In the genomic region with DNA sequence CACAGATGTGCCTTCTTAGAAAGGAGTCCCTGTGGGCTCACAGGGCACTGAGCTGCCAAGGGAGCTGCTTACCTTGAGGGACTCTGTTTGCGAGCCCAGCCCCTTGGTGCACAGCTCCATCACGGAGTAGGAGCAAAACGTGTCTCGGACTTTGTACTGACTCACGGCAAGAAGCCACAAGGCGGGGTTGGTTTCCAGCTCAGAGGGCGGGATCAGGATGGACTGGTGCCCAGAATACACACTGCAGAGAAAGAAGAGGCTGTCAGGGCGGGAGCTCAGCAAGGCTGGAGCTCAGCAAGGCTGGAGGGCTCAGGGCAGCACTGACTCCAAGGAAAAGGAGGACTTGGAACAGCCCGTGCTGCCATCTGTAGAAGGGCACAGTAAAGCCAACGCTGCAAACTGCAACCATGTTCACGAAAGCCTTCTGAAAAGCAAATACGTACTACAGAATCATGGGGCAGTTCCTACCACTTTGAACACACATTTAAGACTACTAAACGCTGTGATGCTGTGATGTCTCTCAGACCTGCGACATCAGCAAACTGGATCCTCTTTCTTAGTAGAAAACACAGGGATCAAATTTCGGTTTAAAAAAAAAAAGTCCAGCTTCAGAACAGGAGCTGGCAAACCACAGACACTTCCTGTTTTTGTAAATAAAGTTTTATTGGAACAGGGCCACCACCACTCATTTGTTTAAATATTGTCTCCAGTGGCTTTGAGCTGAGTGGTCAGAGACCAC, we compare ENCODE assay signal across 8 cellular contexts.
DNase-seq lines count a peak whose midpoint lies in the region; ATAC-seq and TF ChIP-seq lines count a peak whose summit lies in the region.

No MANE protein-coding gene starts in this region.

- no peak for TF ChIP-seq CTCF in left ventricle myocardium inferior (IDR thresholded peaks at IDR 0.05; ENCODE audit: borderline replicate concordance)

- intact Hi-C loops in left ventricle myocardium inferior (cut with micrococcal nuclease): no loop called here
- intact Hi-C loops in posterior vena cava (cut with DNase I): no loop called here

- H3K9me3 ChIP-seq in left ventricle myocardium inferior (replicated peaks): no peaks in the 10 kb centered on the region

- H3K4me3 ChIP-seq in left ventricle myocardium inferior: no peak overlapping the region

- peak overlapping the region; percentile 41 for H3K27ac ChIP-seq in left ventricle myocardium inferior (replicated peaks)

- peaks cover 4% of the 10 kb centered on the region for H3K4me1 ChIP-seq in left ventricle myocardium inferior

- H3K27me3 ChIP-seq in left ventricle myocardium inferior (ENCODE audit: low read depth): no peaks in the 10 kb centered on the region

- DNase-seq in C1 segment of cervical spinal cord (lab: John Stamatoyannopoulos, UW): peak in 13 of 14 donors; percentile 13 to 91 (median 68)
- peak; percentile 41 for DNase-seq in HPDE6-E6E7 (ENCODE audit: extremely low spot score)
- DNase-seq in OCI-M2 (lab: John Stamatoyannopoulos, UW; ENCODE audit: unreplicated experiment): peak; percentile 74
- DNase-seq in amniotic stem cell (lab: John Stamatoyannopoulos, UW): peak; percentile 89
- DNase-seq in left ventricle myocardium inferior: peak; percentile 79
- DNase-seq in posterior vena cava (ENCODE audit: low spot score): peak; percentile 94
- no peak for DNase-seq in foreskin melanocyte

- ATAC-seq in HG03565 (IDR thresholded peaks at IDR 0.05; ENCODE audit: unreplicated experiment): no peak

- peaks cover 27% of the 10 kb centered on the region for H3K36me3 ChIP-seq in left ventricle myocardium inferior
